In the genomic region with DNA sequence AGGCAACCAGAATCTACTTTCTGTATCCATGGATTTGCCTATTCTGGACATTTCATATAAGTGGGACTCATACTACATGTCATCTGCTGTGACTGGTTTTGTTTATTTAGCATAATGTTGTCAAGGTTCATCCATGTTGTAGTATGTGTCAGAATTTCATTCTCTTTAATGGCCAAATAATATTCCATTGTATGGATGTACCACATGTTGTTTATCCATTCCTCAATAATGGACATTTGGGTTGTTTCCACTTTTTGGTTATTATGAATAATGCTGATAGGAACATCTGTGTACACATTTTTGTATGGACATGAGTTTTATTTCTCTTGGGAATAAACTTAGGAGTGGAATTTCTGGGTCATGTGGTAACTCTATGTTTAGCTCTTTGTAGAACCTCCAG, we compare ENCODE assay signal across 30 cellular contexts.
"Had no signal": no experiment of that assay in that cellular context is flagged by ENCODE, and none has a peak within 500 bp of the region (broad histone marks: within the 10 kb centered on the region; RNA-seq: fewer than 3 reads in every experiment).

No MANE protein-coding gene starts in this region.

- H3K9ac ChIP-seq: parathyroid adenoma had no signal

- H3K79me2 ChIP-seq: parathyroid adenoma had no signal

- H3K9me3 Mint-ChIP-seq: stimulated activated effector memory CD8-positive, alpha-beta T cell treated with anti-CD3 and anti-CD28 coated beads, Interleukin-12 subunit alpha, Interleukin-12 subunit beta, amount 100 ng/mL, for 72 hours; type B pancreatic cell had no signal

- ATAC-seq: naive thymus-derived CD8-positive, alpha-beta T cell; natural killer cell treated with Interleukin-12 subunit alpha and Interleukin-12 subunit beta and Interleukin-15 and Interleukin-18, amount 100 ng/mL, for 72 hours; psoas muscle; right cardiac atrium; right lobe of liver; stimulated activated effector memory CD8-positive, alpha-beta T cell treated with anti-CD3 and anti-CD28 coated beads, Interleukin-12 subunit alpha, Interleukin-12 subunit beta, amount 100 ng/mL, for 72 hours; stimulated activated naive B cell treated with anti-CD40 and anti-IgM and Interleukin-4, amounts not matched to agents 10 μg/mL and 1 μg/mL and 100 μg/mL, for 72 hours; upper lobe of right lung had no signal

- H3K4me1 Mint-ChIP-seq: stimulated activated effector memory CD8-positive, alpha-beta T cell treated with anti-CD3 and anti-CD28 coated beads, Interleukin-12 subunit alpha, Interleukin-12 subunit beta, amount 100 ng/mL, for 72 hours had no signal

- FAIRE-seq: small intestine had no signal

- H3K27me3 ChIP-seq: ovary, right lobe of liver, sigmoid colon, suprapubic skin, testis, tibial artery, uterus had no signal

- H3K4me3 ChIP-seq: ovary, psoas muscle, right lobe of liver, sigmoid colon, suprapubic skin, testis, tibial artery, transverse colon, upper lobe of right lung, uterus had no signal

- H3K4me1 ChIP-seq: parathyroid adenoma, psoas muscle, right lobe of liver, suprapubic skin, testis, transverse colon, upper lobe of right lung, uterus had no signal

- H3K36me3 ChIP-seq: ovary, right lobe of liver, sigmoid colon, suprapubic skin, tibial artery, transverse colon, upper lobe of right lung, uterus had no signal

- H3K36me3 Mint-ChIP-seq: natural killer cell treated with Interleukin-12 subunit alpha and Interleukin-12 subunit beta and Interleukin-15 and Interleukin-18, amount 100 ng/mL, for 72 hours; stimulated activated effector memory CD8-positive, alpha-beta T cell treated with anti-CD3 and anti-CD28 coated beads, Interleukin-12 subunit alpha, Interleukin-12 subunit beta, amount 100 ng/mL, for 72 hours; stimulated activated naive B cell treated with anti-CD40 and anti-IgM and Interleukin-4, amounts not matched to agents 10 μg/mL and 1 μg/mL and 100 μg/mL, for 72 hours; type B pancreatic cell had no signal

- H3K9me3 ChIP-seq: ovary, right lobe of liver, sigmoid colon, testis, tibial artery, transverse colon, upper lobe of right lung, uterus had no signal

- H3K27ac Mint-ChIP-seq: naive thymus-derived CD8-positive, alpha-beta T cell; natural killer cell treated with Interleukin-12 subunit alpha and Interleukin-12 subunit beta and Interleukin-15 and Interleukin-18, amount 100 ng/mL, for 72 hours; nephron progenitor cell; progenitor cell of endocrine pancreas; stimulated activated effector memory CD8-positive, alpha-beta T cell treated with anti-CD3 and anti-CD28 coated beads, Interleukin-12 subunit alpha, Interleukin-12 subunit beta, amount 100 ng/mL, for 72 hours; stimulated activated naive B cell treated with anti-CD40 and anti-IgM and Interleukin-4, amounts not matched to agents 10 μg/mL and 1 μg/mL and 100 μg/mL, for 72 hours; stimulated activated naive CD8-positive, alpha-beta T cell treated with anti-CD3 and anti-CD28 coated beads, Interleukin-15, Interleukin-2, amounts not matched to agents 100 ng/mL and 50 ng/mL, for 24 hours; type B pancreatic cell had no signal

- DNase-seq: naive thymus-derived CD8-positive, alpha-beta T cell; nephron progenitor cell; occipital lobe; ovary; posterior cingulate gyrus; psoas muscle; right cardiac atrium; right lobe of liver; sigmoid colon; small intestine; stimulated activated CD4-positive, alpha-beta T cell treated with anti-CD3 and anti-CD28 coated beads, Interleukin-15, amount 100 ng/mL, for 24 hours; stimulated activated CD4-positive, alpha-beta T cell treated with anti-CD3 and anti-CD28 coated beads, Interleukin-2, amount 100 ng/mL, for 24 hours; stimulated activated CD4-positive, alpha-beta T cell treated with anti-CD3 and anti-CD28 coated beads, Interleukin-2, amount 100 ng/mL, for 48 hours; stimulated activated CD4-positive, alpha-beta T cell treated with anti-CD3 and anti-CD28 coated beads, Interleukin-4, amount 100 ng/mL, for 24 hours; stimulated activated naive B cell treated with anti-CD40 and anti-IgM and Interleukin-4, amounts not matched to agents 10 μg/mL and 1 μg/mL and 100 μg/mL, for 72 hours; stimulated activated naive CD4-positive, alpha-beta T cell treated with Interleukin-2 at 50 U/mL for 16 hours; substantia nigra; testis; tibial artery; transverse colon; upper lobe of right lung; uterus had no signal

- H2AFZ ChIP-seq: parathyroid adenoma had no signal

- H3K4me3 Mint-ChIP-seq: naive thymus-derived CD8-positive, alpha-beta T cell; natural killer cell treated with Interleukin-12 subunit alpha and Interleukin-12 subunit beta and Interleukin-15 and Interleukin-18, amount 100 ng/mL, for 72 hours; nephron progenitor cell; neural crest cell; stimulated activated effector memory CD8-positive, alpha-beta T cell treated with anti-CD3 and anti-CD28 coated beads, Interleukin-12 subunit alpha, Interleukin-12 subunit beta, amount 100 ng/mL, for 72 hours; stimulated activated naive B cell treated with anti-CD40 and anti-IgM and Interleukin-4, amounts not matched to agents 10 μg/mL and 1 μg/mL and 100 μg/mL, for 72 hours; stimulated activated naive CD8-positive, alpha-beta T cell treated with anti-CD3 and anti-CD28 coated beads, Interleukin-15, Interleukin-2, amounts not matched to agents 100 ng/mL and 50 ng/mL, for 24 hours; type B pancreatic cell had no signal

- H3K27ac ChIP-seq: ovary, parathyroid adenoma, psoas muscle, right lobe of liver, sigmoid colon, suprapubic skin, testis, tibial artery, transverse colon, upper lobe of right lung, uterus had no signal
